Comparison of ENCODE assay signal across 8 cellular contexts in genomic region chr1:24642481-24643361, GRCh38. TPM values are rescaled to one million over a fixed set of nuclear protein-coding genes. Genes with fewer than 3 reads are reported as not detected.
A peak's percentile ranks its signal among the peaks of the same experiment; 100 is the strongest.
DNase-seq lines count a peak whose midpoint lies in the region; ATAC-seq and TF ChIP-seq lines count a peak whose summit lies in the region.

SRRM1 (plus strand) TSS chr1:24643302; CDS start chr1:24643327, 25 bp downstream.

- H3K9me3 Mint-ChIP-seq in Caco-2 (ENCODE audit: unreplicated experiment), result no peaks in the 10 kb centered on the region
- H3K9me3 Mint-ChIP-seq in activated CD8-positive, alpha-beta memory T cell treated with anti-CD3 and anti-CD28 coated beads, Interleukin-2, amount 10 ng/mL, durations not matched to agents 7 days and 5 days (ENCODE audit: low read depth), result no peaks in the 10 kb centered on the region

- H3K9me3 ChIP-seq in Caco-2 (no peaks in the 10 kb centered on the region), NT2/D1 (ENCODE audit: insufficient read depth, low read length) (no peaks in the 10 kb centered on the region), endocrine pancreas (ENCODE audit: control insufficient read depth, low read length) (no peaks in the 10 kb centered on the region), mesenchymal stem cell (ENCODE audit: control insufficient read depth, low read length) (no peaks in the 10 kb centered on the region)

- H2AK5ac ChIP-seq in mesenchymal stem cell (ENCODE audit: low read length, severe bottlenecking), result peak within 1 kb of the TSS; percentile 74

- H3K36me3 Mint-ChIP-seq in Caco-2 (ENCODE audit: insufficient read depth, unreplicated experiment), result peaks cover 49% of the 10 kb centered on the region
- peaks cover 30% of the 10 kb centered on the region for H3K36me3 Mint-ChIP-seq in activated CD8-positive, alpha-beta memory T cell treated with anti-CD3 and anti-CD28 coated beads, Interleukin-2, amount 10 ng/mL, durations not matched to agents 7 days and 5 days

- BruUV-seq in Caco-2 (replicated peaks; lab: Mats Ljungman, UMichigan), result TSS peak; percentile 89

- DNase-seq in Caco-2 (peak; percentile 97 to 99), HUDEP-2 (lab: John Stamatoyannopoulos, UW; ENCODE audit: unreplicated experiment in 76 of 76) (peak in 75 of 76 experiments; percentile 77 to 99 (median 98)), NT2/D1 (ENCODE audit: low read depth, low spot score) (peak; percentile 100), mesenchymal stem cell (peak; percentile 100)
- DNase-seq in activated CD8-positive, alpha-beta memory T cell treated with anti-CD3 and anti-CD28 coated beads, Interleukin-2, amount 10 ng/mL, durations not matched to agents 7 days and 5 days, result peak; percentile 100
- peak; percentile 96 for DNase-seq in stimulated activated CD8-positive, alpha-beta memory T cell treated with anti-CD3 and anti-CD28 coated beads, Interleukin-12 subunit alpha, Interleukin-12 subunit beta, amount 100 ng/mL, for 4 hours (ENCODE audit: low read depth)

- H3K14ac ChIP-seq in mesenchymal stem cell (ENCODE audit: low read length in 2 of 2), result peak within 1 kb of the TSS in 1 of 2 experiments; percentile 99

- H3K9ac ChIP-seq in NT2/D1 (ENCODE audit: insufficient read length, low read depth) (peak within 1 kb of the TSS; percentile 100), endocrine pancreas (ENCODE audit: control insufficient read depth, insufficient read depth, low read length) (peak within 1 kb of the TSS; percentile 100), mesenchymal stem cell (ENCODE audit: low read length) (peak within 1 kb of the TSS; percentile 100)

- H3K18ac ChIP-seq in mesenchymal stem cell (ENCODE audit: low read depth in 1 of 2, low read length in 2 of 2), result peak within 1 kb of the TSS; percentile 97 to 100

- no peaks in the 10 kb centered on the region for H3K27me3 ChIP-seq in Caco-2 (replicated peaks; ENCODE audit: control insufficient read depth, insufficient read depth, low read length)
- no peaks in the 10 kb centered on the region for H3K27me3 ChIP-seq in NT2/D1 (ENCODE audit: insufficient read depth, insufficient read length)
- no peaks in the 10 kb centered on the region for H3K27me3 ChIP-seq in endocrine pancreas (ENCODE audit: control insufficient read depth, insufficient read depth, low read length)
- peaks cover 0 to under 1% of the 10 kb centered on the region in 2 experiments for H3K27me3 ChIP-seq in mesenchymal stem cell (ENCODE audit: control insufficient read depth in 1 of 2, insufficient read depth in 1 of 2, low read length in 2 of 2)

- POLR2A ChIA-PET in Caco-2 (lab: Charles Lee), result no interaction called here

- no peaks in the 10 kb centered on the region for H3K27me3 Mint-ChIP-seq in Caco-2 (ENCODE audit: insufficient read depth, unreplicated experiment)
- H3K27me3 Mint-ChIP-seq in activated CD8-positive, alpha-beta memory T cell treated with anti-CD3 and anti-CD28 coated beads, Interleukin-2, amount 10 ng/mL, durations not matched to agents 7 days and 5 days, result peaks cover under 1% of the 10 kb centered on the region

- H3K4me1 ChIP-seq in Caco-2, result peaks cover 12% of the 10 kb centered on the region
- H3K4me1 ChIP-seq in NT2/D1 (ENCODE audit: insufficient read depth, insufficient read length), result no peaks in the 10 kb centered on the region
- H3K4me1 ChIP-seq in endocrine pancreas (ENCODE audit: control insufficient read depth, insufficient read depth, low read length), result peaks cover 16% of the 10 kb centered on the region
- H3K4me1 ChIP-seq in mesenchymal stem cell (ENCODE audit: control insufficient read depth, insufficient read depth, low read depth, low read length), result peaks cover 8% of the 10 kb centered on the region

- peak within 1 kb of the TSS; percentile 98 for H2BK15ac ChIP-seq in mesenchymal stem cell (ENCODE audit: low read depth, poor library complexity, severe bottlenecking)

- peak within 1 kb of the TSS; percentile 70 for H2AFZ ChIP-seq in mesenchymal stem cell (ENCODE audit: low read depth, low read length)

- peak within 1 kb of the TSS; percentile 94 for H3K4me3 ChIP-seq in Caco-2 (ENCODE audit: low read depth, low read length)
- peak within 1 kb of the TSS; percentile 94 for H3K4me3 ChIP-seq in NT2/D1 (ENCODE audit: insufficient read length, low read depth)
- peak within 1 kb of the TSS; percentile 88 for H3K4me3 ChIP-seq in endocrine pancreas (ENCODE audit: control insufficient read depth, insufficient read depth, low read length)
- peak within 1 kb of the TSS; percentile 98 to 99 for H3K4me3 ChIP-seq in mesenchymal stem cell (ENCODE audit: insufficient read depth in 1 of 2, low read depth in 1 of 2, low read length in 2 of 2)

- peak within 1 kb of the TSS; percentile 95 to 99 for H3K4ac ChIP-seq in mesenchymal stem cell (ENCODE audit: low read depth in 1 of 2, low read length in 2 of 2)

- WGBS in mesenchymal stem cell, result under 1% methylated on average over 94 of the region's 95 CpGs

- peak within 1 kb of the TSS; percentile 93 for H2BK120ac ChIP-seq in mesenchymal stem cell (ENCODE audit: low read depth, low read length)

- peaks cover 18% of the 10 kb centered on the region for H3K4me1 Mint-ChIP-seq in Caco-2 (ENCODE audit: low read depth, unreplicated experiment)
- H3K4me1 Mint-ChIP-seq in activated CD8-positive, alpha-beta memory T cell treated with anti-CD3 and anti-CD28 coated beads, Interleukin-2, amount 10 ng/mL, durations not matched to agents 7 days and 5 days, result peaks cover 43% of the 10 kb centered on the region

- peak within 1 kb of the TSS; percentile 57 to 65 for H2BK12ac ChIP-seq in mesenchymal stem cell (ENCODE audit: low read length in 2 of 2)

- CTCF ChIA-PET in Caco-2 (lab: Charles Lee), result interaction anchor here (0.6 to 0.8 kb wide), 3 partner anchors 206 to 415 kb away, joined by 3 to 4 read pairs (median 3); partner anchors contain the start of gene NIPAL3
- CTCF ChIA-PET in activated CD8-positive, alpha-beta memory T cell treated with anti-CD3 and anti-CD28 coated beads, Interleukin-2, amount 10 ng/mL, durations not matched to agents 7 days and 5 days (lab: Charles Lee), result interaction anchor here (0.9 to 2.0 kb wide), 13 partner anchors 9 to 452 kb away, joined by 3 to 5 read pairs (median 4); partner anchors contain the start of genes NIPAL3, RCAN3 and STPG1

- H3K79me1 ChIP-seq in mesenchymal stem cell (replicated peaks; ENCODE audit: low read length, poor library complexity, severe bottlenecking), result peaks cover 5% of the 10 kb centered on the region

- H3K23ac ChIP-seq in mesenchymal stem cell (ENCODE audit: low read length in 2 of 2), result peak within 1 kb of the TSS; percentile 97 to 99

- peak within 1 kb of the TSS; percentile 74 for H3K4me3 Mint-ChIP-seq in Caco-2 (ENCODE audit: unreplicated experiment)
- peak within 1 kb of the TSS; percentile 99 for H3K4me3 Mint-ChIP-seq in activated CD8-positive, alpha-beta memory T cell treated with anti-CD3 and anti-CD28 coated beads, Interleukin-2, amount 10 ng/mL, durations not matched to agents 7 days and 5 days

- peak within 1 kb of the TSS; percentile 99 for H4K91ac ChIP-seq in mesenchymal stem cell (ENCODE audit: low read length)

- peak within 1 kb of the TSS; percentile 99 for H3K27ac ChIP-seq in mesenchymal stem cell (ENCODE audit: low read length, poor library complexity, severe bottlenecking)

- intact Hi-C loops in Caco-2 (cut with micrococcal nuclease; ENCODE audit: unreplicated experiment), result no loop called here

- ATAC-seq in GM21367 (IDR thresholded peaks at IDR 0.05; ENCODE audit: unreplicated experiment), result peak; percentile 79
- peak; percentile 92 for ATAC-seq in activated CD8-positive, alpha-beta memory T cell treated with anti-CD3 and anti-CD28 coated beads, Interleukin-2, amount 10 ng/mL, durations not matched to agents 7 days and 5 days

- no peak for TF ChIP-seq CTCF in Caco-2 (IDR thresholded peaks at IDR 0.05; ENCODE audit: insufficient read depth in 1 of 2, low read depth in 1 of 2, low read length in 1 of 2, severe bottlenecking in 1 of 2, unreplicated experiment in 1 of 2)

- H3K27ac Mint-ChIP-seq in Caco-2 (ENCODE audit: unreplicated experiment), result peak within 1 kb of the TSS; percentile 88
- peak within 1 kb of the TSS; percentile 96 for H3K27ac Mint-ChIP-seq in activated CD8-positive, alpha-beta memory T cell treated with anti-CD3 and anti-CD28 coated beads, Interleukin-2, amount 10 ng/mL, durations not matched to agents 7 days and 5 days

- H3K4me2 ChIP-seq in mesenchymal stem cell (ENCODE audit: low read length, poor library complexity, severe bottlenecking), result peak within 1 kb of the TSS; percentile 90

- peak within 1 kb of the TSS; percentile 81 for H2BK5ac ChIP-seq in mesenchymal stem cell (ENCODE audit: low read depth, low read length, poor library complexity, severe bottlenecking)

- H4K8ac ChIP-seq in mesenchymal stem cell (ENCODE audit: low read length), result peak within 1 kb of the TSS; percentile 98

- H3K36me3 ChIP-seq in Caco-2 (ENCODE audit: control insufficient read depth, insufficient read depth, low read length) (no peaks in the 10 kb centered on the region), NT2/D1 (ENCODE audit: insufficient read depth, insufficient read length, low read length) (peaks cover 37% of the 10 kb centered on the region), endocrine pancreas (ENCODE audit: control insufficient read depth, insufficient read depth, low read length) (peaks cover 5% of the 10 kb centered on the region), mesenchymal stem cell (ENCODE audit: control insufficient read depth in 1 of 2, insufficient read depth in 2 of 2, low read depth in 1 of 2, low read length in 2 of 2) (peaks cover 2 to 26% of the 10 kb centered on the region in 2 experiments)

RNA-seq across cellular contexts. Expression of gene SRRM1, which starts in this region (rescaled TPM):
- 126 and 128 TPM in 2 replicates for total RNA-seq in Caco-2 (2022)
- total RNA-seq in activated CD8-positive, alpha-beta memory T cell treated with anti-CD3 and anti-CD28 coated beads, Interleukin-2, amount 10 ng/mL, durations not matched to agents 7 days and 5 days, result 100 to 1,000 TPM; 191 to 215 TPM
- polyA plus RNA-seq in mesenchymal stem cell (2013, experiment 1 of 2), result 161 TPM
- 151 TPM for polyA plus RNA-seq in mesenchymal stem cell (2013, experiment 2 of 2)

Comparison
In these comparisons a context has a peak if more than half of its experiments do, and no peak if none do; other contexts are left out.
1. Peak in every context shown above with its lines: DNase-seq, ATAC-seq, H3K4me3 ChIP-seq and H3K27ac ChIP-seq.